12 cellular contexts compared by ENCODE assay signal in the genomic region with DNA sequence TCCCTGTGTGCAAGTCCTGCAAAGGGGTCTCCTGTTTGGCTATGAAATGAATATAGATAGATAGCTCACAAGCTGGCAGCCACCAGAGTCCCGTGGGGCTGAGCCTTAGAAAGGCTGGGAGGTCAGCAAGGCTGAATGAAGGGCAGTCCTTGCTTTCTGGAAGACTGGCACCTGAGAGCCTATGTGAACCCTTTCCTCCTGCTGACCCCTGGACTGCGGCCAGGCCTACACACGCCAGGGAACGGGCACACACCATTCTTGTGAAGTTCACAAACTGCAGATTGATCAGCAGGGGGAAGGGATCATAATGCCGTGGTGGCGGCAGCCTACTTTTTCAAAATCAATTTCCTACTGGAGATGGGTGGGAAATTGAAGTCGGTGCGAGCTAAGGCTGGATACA. TPM values are rescaled to one million over a fixed set of nuclear protein-coding genes. Genes with fewer than 3 reads are reported as not detected.
DNase-seq lines count a peak whose midpoint lies in the region; ATAC-seq lines count a peak whose summit lies in the region.
"Had no signal": no experiment of that assay in that cellular context is flagged by ENCODE, and none has a peak within 500 bp of the region (broad histone marks: within the 10 kb centered on the region; RNA-seq: fewer than 3 reads in every experiment).

No MANE protein-coding gene starts in this region.

- no peak for DNase-seq in activated naive CD4-positive, alpha-beta T cell treated with Interleukin-2 at 50 U/mL for 16 hours
- DNase-seq in activated CD4-positive, alpha-beta memory T cell treated with anti-CD3 and anti-CD28 coated beads for 36 hours = no peak
- DNase-seq in left lobe of liver (ENCODE audit: low spot score) = peak; percentile 88
- no peak for DNase-seq in stimulated activated naive CD8-positive, alpha-beta T cell treated with anti-CD3 and anti-CD28 coated beads, Interleukin-15, amount 100 ng/mL, for 72 hours
- no peak for DNase-seq in Kasumi-1 (lab: John Stamatoyannopoulos, UW)
- DNase-seq in NCI-H526 treated with DMSO at 0.1 percent for 48 hours (lab: John Stamatoyannopoulos, UW) = no peak
- DNase-seq: activated CD8-positive, alpha-beta memory T cell treated with anti-CD3 and anti-CD28 coated beads, Interleukin-2, amount 50 U/mL, for 48 hours; NCI-H2171; OCI-M1; uterus had no signal

- peaks cover 26% of the 10 kb centered on the region for H3K4me1 Mint-ChIP-seq in activated naive CD4-positive, alpha-beta T cell treated with anti-CD3 and anti-CD28 coated beads, Interleukin-2, amount 50 U/mL, for 24 hours
- H3K4me1 Mint-ChIP-seq in activated CD4-positive, alpha-beta memory T cell treated with anti-CD3 and anti-CD28 coated beads for 36 hours (ENCODE audit: low read depth) = peaks cover 32% of the 10 kb centered on the region
- peaks cover 44% of the 10 kb centered on the region for H3K4me1 Mint-ChIP-seq in stimulated activated naive CD8-positive, alpha-beta T cell treated with anti-CD3 and anti-CD28 coated beads, Interleukin-15, amount 100 ng/mL, for 72 hours

- no peaks in the 10 kb centered on the region for H3K27me3 Mint-ChIP-seq in activated naive CD4-positive, alpha-beta T cell treated with anti-CD3 and anti-CD28 coated beads, Interleukin-2, amount 50 U/mL, for 24 hours
- peaks cover 1% of the 10 kb centered on the region for H3K27me3 Mint-ChIP-seq in activated CD4-positive, alpha-beta memory T cell treated with anti-CD3 and anti-CD28 coated beads for 36 hours
- H3K27me3 Mint-ChIP-seq in stimulated activated naive CD8-positive, alpha-beta T cell treated with anti-CD3 and anti-CD28 coated beads, Interleukin-15, amount 100 ng/mL, for 72 hours = no peaks in the 10 kb centered on the region

- no peaks in the 10 kb centered on the region for H3K9me3 Mint-ChIP-seq in activated naive CD4-positive, alpha-beta T cell treated with anti-CD3 and anti-CD28 coated beads, Interleukin-2, amount 50 U/mL, for 24 hours
- H3K9me3 Mint-ChIP-seq in activated CD4-positive, alpha-beta memory T cell treated with anti-CD3 and anti-CD28 coated beads for 36 hours = no peaks in the 10 kb centered on the region
- no peaks in the 10 kb centered on the region for H3K9me3 Mint-ChIP-seq in stimulated activated naive CD8-positive, alpha-beta T cell treated with anti-CD3 and anti-CD28 coated beads, Interleukin-15, amount 100 ng/mL, for 72 hours

- POLR2A ChIA-PET in activated CD4-positive, alpha-beta memory T cell treated with anti-CD3 and anti-CD28 coated beads for 36 hours (lab: Charles Lee) = interaction anchor here (3.5 kb wide), 1 partner anchor 41 kb away, joined by 15 read pairs; a partner anchor contains a TSS

- no peaks in the 10 kb centered on the region for H3K36me3 Mint-ChIP-seq in activated naive CD4-positive, alpha-beta T cell treated with anti-CD3 and anti-CD28 coated beads, Interleukin-2, amount 50 U/mL, for 24 hours
- H3K36me3 Mint-ChIP-seq in activated CD4-positive, alpha-beta memory T cell treated with anti-CD3 and anti-CD28 coated beads for 36 hours = peaks cover 14% of the 10 kb centered on the region

- no peak overlapping the region for H3K27ac Mint-ChIP-seq in activated naive CD4-positive, alpha-beta T cell treated with anti-CD3 and anti-CD28 coated beads, Interleukin-2, amount 50 U/mL, for 24 hours
- H3K27ac Mint-ChIP-seq in activated CD4-positive, alpha-beta memory T cell treated with anti-CD3 and anti-CD28 coated beads for 36 hours = no peak overlapping the region
- no peak overlapping the region for H3K27ac Mint-ChIP-seq in stimulated activated naive CD8-positive, alpha-beta T cell treated with anti-CD3 and anti-CD28 coated beads, Interleukin-15, amount 100 ng/mL, for 72 hours

- H3K4me3 Mint-ChIP-seq in activated naive CD4-positive, alpha-beta T cell treated with anti-CD3 and anti-CD28 coated beads, Interleukin-2, amount 50 U/mL, for 24 hours = peak overlapping the region; percentile 74
- peak overlapping the region; percentile 54 for H3K4me3 Mint-ChIP-seq in activated CD4-positive, alpha-beta memory T cell treated with anti-CD3 and anti-CD28 coated beads for 36 hours
- H3K4me3 Mint-ChIP-seq in stimulated activated naive CD8-positive, alpha-beta T cell treated with anti-CD3 and anti-CD28 coated beads, Interleukin-15, amount 100 ng/mL, for 72 hours = peak overlapping the region; percentile 35 to 72

- intact Hi-C loops in activated CD4-positive, alpha-beta memory T cell treated with anti-CD3 and anti-CD28 coated beads for 36 hours (cut with micrococcal nuclease) = no loop called here

- ATAC-seq in left lobe of liver (peak; percentile 65), GM19023 (IDR thresholded peaks at IDR 0.05; ENCODE audit: unreplicated experiment) (no peak)
- ATAC-seq in stimulated activated naive CD8-positive, alpha-beta T cell treated with anti-CD3 and anti-CD28 coated beads, Interleukin-15, amount 100 ng/mL, for 72 hours = no peak

- CTCF ChIA-PET in activated CD4-positive, alpha-beta memory T cell treated with anti-CD3 and anti-CD28 coated beads for 36 hours (lab: Charles Lee) = interaction anchor here (1.0 to 1.4 kb wide), 3 partner anchors 11 to 109 kb away, joined by 3 to 5 read pairs (median 4); a partner anchor contains a TSS

RNA-seq across cellular contexts. Expression of a gene that starts 1.0 kb away (rescaled TPM):
- 1 to 10 TPM; 2.3 to 2.5 TPM for total RNA-seq in activated CD4-positive, alpha-beta memory T cell treated with anti-CD3 and anti-CD28 coated beads for 36 hours
- 4.1 TPM for total RNA-seq in left lobe of liver

RNA-seq across cellular contexts. Expression of a gene that starts 4.5 kb away (rescaled TPM):
- total RNA-seq in activated CD4-positive, alpha-beta memory T cell treated with anti-CD3 and anti-CD28 coated beads for 36 hours = under 1 TPM; 0.45 to 0.56 TPM
- 3.1 TPM for total RNA-seq in left lobe of liver

RNA-seq across cellular contexts. Expression of a gene that starts 33.7 kb away (rescaled TPM):
- not detected for total RNA-seq in activated CD4-positive, alpha-beta memory T cell treated with anti-CD3 and anti-CD28 coated beads for 36 hours
- not detected for total RNA-seq in left lobe of liver
- total RNA-seq: uterus had no signal

RNA-seq across cellular contexts. Expression of a gene that starts 41.5 kb away (rescaled TPM):
- 10 to 100 TPM; 70.5 to 72.5 TPM for total RNA-seq in activated CD4-positive, alpha-beta memory T cell treated with anti-CD3 and anti-CD28 coated beads for 36 hours
- 44.7 TPM for total RNA-seq in left lobe of liver

RNA-seq across cellular contexts. Expression of a gene that starts 41.7 kb away (rescaled TPM):
- total RNA-seq in activated CD4-positive, alpha-beta memory T cell treated with anti-CD3 and anti-CD28 coated beads for 36 hours = 100 to 1,000 TPM; 130 to 157 TPM
- 78.9 TPM for total RNA-seq in left lobe of liver
